In genomic region chr12:29656762-29657538, GRCh38 we compare ENCODE assay signal across 16 cellular contexts.
"Had no signal": no experiment of that assay in that cellular context is flagged by ENCODE, and none has a peak within 500 bp of the region (broad histone marks: within the 10 kb centered on the region; RNA-seq: fewer than 3 reads in every experiment).

No MANE protein-coding gene starts in this region.

- H3K9me3 ChIP-seq: left lung had no signal

- H3K27ac ChIP-seq: dorsolateral prefrontal cortex, left lung had no signal

- H3K9me3 Mint-ChIP-seq: central memory CD8-positive, alpha-beta T cell; nephron progenitor cell had no signal

- H3K27me3 Mint-ChIP-seq: central memory CD8-positive, alpha-beta T cell had no signal

- H3K4me1 ChIP-seq: left lung had no signal

- H3K27ac Mint-ChIP-seq: immature natural killer cell; naive thymus-derived CD4-positive, alpha-beta T cell; nephron progenitor cell had no signal

- DNase-seq: cortex of kidney; dorsolateral prefrontal cortex; effector memory CD4-positive, alpha-beta T cell; erythroblast; foreskin melanocyte; immature natural killer cell; left lung; mesenchymal stem cell; naive thymus-derived CD4-positive, alpha-beta T cell; nephron progenitor cell; stimulated activated CD4-positive, alpha-beta T cell treated with anti-CD3 and anti-CD28 coated beads, Interleukin-2, amount 100 ng/mL, for 48 hours; stimulated activated naive CD4-positive, alpha-beta T cell treated with Interleukin-2 at 50 U/mL for 16 hours; trophoblast cell had no signal

- H3K4me3 ChIP-seq: dorsolateral prefrontal cortex, left lung, lung, smooth muscle cell had no signal

- H3K36me3 Mint-ChIP-seq: immature natural killer cell had no signal

- H3K4me3 Mint-ChIP-seq: central memory CD8-positive, alpha-beta T cell; immature natural killer cell; naive thymus-derived CD4-positive, alpha-beta T cell; nephron progenitor cell had no signal

- H3K36me3 ChIP-seq: left lung had no signal

- H3K4me1 Mint-ChIP-seq: central memory CD8-positive, alpha-beta T cell; immature natural killer cell; naive thymus-derived CD4-positive, alpha-beta T cell had no signal

- H3K27me3 ChIP-seq: dorsolateral prefrontal cortex, left lung had no signal

- ATAC-seq: left lung; naive thymus-derived CD4-positive, alpha-beta T cell had no signal
